1 cellular context compared by ENCODE assay signal in the genomic region with DNA sequence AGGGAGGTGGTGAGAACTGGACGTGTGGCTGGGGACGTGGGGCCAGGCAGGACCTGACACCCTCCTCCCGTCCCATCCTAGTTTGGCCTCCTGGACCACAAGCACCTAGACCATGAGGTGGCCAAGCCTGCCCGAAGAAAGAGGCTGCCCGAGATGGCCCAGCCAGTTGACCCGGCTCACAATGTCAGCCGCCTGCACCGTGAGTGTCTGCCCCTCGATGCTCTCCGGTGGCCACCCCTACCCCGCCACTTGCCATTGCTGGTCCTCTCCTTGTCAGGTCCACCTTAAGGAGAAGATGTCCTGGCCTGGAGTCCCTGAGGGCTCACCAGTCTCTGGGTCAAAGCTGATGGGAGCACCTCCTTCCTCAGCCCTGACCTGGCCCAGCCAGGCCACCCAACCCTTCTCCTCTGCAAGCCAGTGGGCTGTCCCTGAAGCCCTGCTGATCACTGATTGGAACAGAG.
TF ChIP-seq lines count a peak whose summit lies in the region.

No MANE protein-coding gene starts in this region.

TF ChIP-seq in HepG2, 621 proteins besides CTCF, POLR2A, EP300 and RAD21:
- TF ChIP-seq ZBTB38 (CRISPR knock-in tag; IDR thresholded peaks at IDR 0.05), result no peak
- 0 out of 2 replicates have a peak, but pooled peaks have one; percentile 24 for TF ChIP-seq ZNF263 (CRISPR knock-in tag; IDR thresholded peaks at IDR 0.05)
